In genomic region chr20:50405235-50405914, GRCh38 we compare ENCODE assay signal across 16 cellular contexts.
"Had no signal": no experiment of that assay in that cellular context is flagged by ENCODE, and none has a peak within 500 bp of the region (broad histone marks: within the 10 kb centered on the region; RNA-seq: fewer than 3 reads in every experiment).

No MANE protein-coding gene starts in this region.

- H3K4me2 ChIP-seq: hepatocyte had no signal

- H3K4me1 ChIP-seq: foreskin keratinocyte had no signal

- ATAC-seq: activated CD8-positive, alpha-beta memory T cell treated with anti-CD3 and anti-CD28 coated beads, Interleukin-2, amount 10 ng/mL, durations not matched to agents 7 days and 5 days; activated CD8-positive, alpha-beta T cell treated with anti-CD3 and anti-CD28 coated beads for 36 hours; foreskin keratinocyte; lower lobe of right lung had no signal

- H3K9me3 ChIP-seq: lower lobe of right lung, upper lobe of left lung had no signal

- H3K36me3 ChIP-seq: lower lobe of right lung, upper lobe of left lung had no signal

- DNase-seq: activated CD4-positive, alpha-beta T cell treated with anti-CD3 and anti-CD28 coated beads, Interleukin-2, amount 10 ng/mL, durations not matched to agents 7 days and 5 days; activated CD8-positive, alpha-beta memory T cell treated with anti-CD3 and anti-CD28 coated beads, Interleukin-2, amount 10 ng/mL, durations not matched to agents 7 days and 5 days; activated CD8-positive, alpha-beta T cell treated with anti-CD3 and anti-CD28 coated beads for 36 hours; activated effector memory CD4-positive, alpha-beta T cell treated with anti-CD3 and anti-CD28 coated beads, Interleukin-2, amount 50 U/mL, for 16 hours; activated naive CD4-positive, alpha-beta T cell treated with anti-CD3 and anti-CD28 coated beads, Interleukin-2, amount 10 ng/mL, durations not matched to agents 7 days and 5 days; activated T-cell treated with anti-CD3 and anti-CD28 coated beads for 4 hours; caudate nucleus; effector memory CD4-positive, alpha-beta T cell; foreskin keratinocyte; kidney glomerular epithelial cell; lower lobe of right lung; naive B cell; nucleus accumbens; stimulated activated CD4-positive, alpha-beta T cell treated with anti-CD3 and anti-CD28 coated beads, Interleukin-1b, Interleukin-23, amount 100 ng/mL, for 48 hours; upper lobe of left lung had no signal

- H3K27ac ChIP-seq: foreskin keratinocyte, hepatocyte, lower lobe of right lung had no signal

- H3K27me3 ChIP-seq: foreskin keratinocyte, hepatocyte, upper lobe of left lung had no signal

- H3K4me3 ChIP-seq: hepatocyte, lower lobe of right lung, upper lobe of left lung had no signal
